8 cellular contexts compared by ENCODE assay signal in genomic region chr16:85554114-85554790, GRCh38. TPM values are rescaled to one million over a fixed set of nuclear protein-coding genes. Genes with fewer than 3 reads are reported as not detected.
DNase-seq lines count a peak whose midpoint lies in the region; ATAC-seq and TF ChIP-seq lines count a peak whose summit lies in the region.

No MANE protein-coding gene starts in this region.

- peaks cover 7% of the 10 kb centered on the region for H3K36me3 Mint-ChIP-seq in activated T-helper 17 cell treated with anti-CD3 and anti-CD28 coated beads, Interleukin-2, amount 50 U/mL, for 72 hours (ENCODE audit: low read depth)
- H3K36me3 Mint-ChIP-seq in neural progenitor cell, result no peaks in the 10 kb centered on the region

- peaks cover 3% of the 10 kb centered on the region for H3K79me2 ChIP-seq in neural progenitor cell (ENCODE audit: low read depth)

- peak overlapping the region; percentile 95 for H3K27ac Mint-ChIP-seq in activated T-helper 17 cell treated with anti-CD3 and anti-CD28 coated beads, Interleukin-2, amount 50 U/mL, for 72 hours
- peak overlapping the region; percentile 90 for H3K27ac Mint-ChIP-seq in neural progenitor cell

- no peaks in the 10 kb centered on the region for H3K27me3 Mint-ChIP-seq in activated T-helper 17 cell treated with anti-CD3 and anti-CD28 coated beads, Interleukin-2, amount 50 U/mL, for 72 hours
- peaks cover 15% of the 10 kb centered on the region for H3K27me3 Mint-ChIP-seq in neural progenitor cell (ENCODE audit: insufficient read depth, low read depth)

- H3K9ac ChIP-seq in neural progenitor cell, result no peak overlapping the region
- H3K9ac ChIP-seq in subcutaneous abdominal adipose tissue (ENCODE audit: low read length in 5 of 5), result peak overlapping the region; percentile 26 to 80 (median 69)

- H4K20me1 ChIP-seq in neural progenitor cell (ENCODE audit: low read depth), result peaks cover 36% of the 10 kb centered on the region

- peak overlapping the region; percentile 61 for H3K4me3 ChIP-seq in neural progenitor cell
- peak overlapping the region; percentile 75 to 88 (median 79) for H3K4me3 ChIP-seq in subcutaneous abdominal adipose tissue (ENCODE audit: low read depth in 1 of 5, low read length in 5 of 5)

- peaks cover 27% of the 10 kb centered on the region for H3K4me1 Mint-ChIP-seq in activated T-helper 17 cell treated with anti-CD3 and anti-CD28 coated beads, Interleukin-2, amount 50 U/mL, for 72 hours
- H3K4me1 Mint-ChIP-seq in neural progenitor cell, result peaks cover 47% of the 10 kb centered on the region

- peak; percentile 89 for DNase-seq in CD1c-positive myeloid dendritic cell (ENCODE audit: extremely low spot score)
- DNase-seq in GM19240 (ENCODE audit: insufficient read length, low spot score), result peak; percentile 98
- peak; percentile 91 for DNase-seq in RKO (ENCODE audit: low spot score)
- peak; percentile 71 for DNase-seq in fibroblast of the conjunctiva (ENCODE audit: low read depth)
- DNase-seq in neural progenitor cell (ENCODE audit: low spot score), result peak; percentile 71

- ATAC-seq in HG03521 (IDR thresholded peaks at IDR 0.05; ENCODE audit: unreplicated experiment), result peak; percentile 28
- ATAC-seq in activated T-helper 17 cell treated with anti-CD3 and anti-CD28 coated beads, Interleukin-2, amount 50 U/mL, for 72 hours (replicated peaks), result peak; percentile 84

- H3K4me3 Mint-ChIP-seq in activated T-helper 17 cell treated with anti-CD3 and anti-CD28 coated beads, Interleukin-2, amount 50 U/mL, for 72 hours, result peak overlapping the region; percentile 94
- H3K4me3 Mint-ChIP-seq in neural progenitor cell, result peak overlapping the region; percentile 93

- H3K36me3 ChIP-seq in neural progenitor cell (no peaks in the 10 kb centered on the region), subcutaneous abdominal adipose tissue (ENCODE audit: control insufficient read depth in 5 of 5, insufficient read depth in 5 of 5, low read length in 5 of 5) (no peaks in the 10 kb centered on the region)

- H3K27me3 ChIP-seq in neural progenitor cell (peaks cover 52% of the 10 kb centered on the region), subcutaneous abdominal adipose tissue (ENCODE audit: control insufficient read depth in 5 of 5, insufficient read depth in 4 of 5, low read length in 5 of 5) (no peaks in the 10 kb centered on the region)

- H3K4me2 ChIP-seq in neural progenitor cell, result peak overlapping the region; percentile 94

- H3F3A ChIP-seq in neural progenitor cell (ENCODE audit: low read depth), result peaks cover 77% of the 10 kb centered on the region

- no peak for TF ChIP-seq CTCF in neural progenitor cell (IDR thresholded peaks at IDR 0.05)

- H2AFZ ChIP-seq in neural progenitor cell (replicated peaks), result no peak overlapping the region

- no peaks in the 10 kb centered on the region for H3K9me3 Mint-ChIP-seq in activated T-helper 17 cell treated with anti-CD3 and anti-CD28 coated beads, Interleukin-2, amount 50 U/mL, for 72 hours
- peaks cover 2% of the 10 kb centered on the region for H3K9me3 Mint-ChIP-seq in neural progenitor cell

- H3K4me1 ChIP-seq in neural progenitor cell (peaks cover 56% of the 10 kb centered on the region), subcutaneous abdominal adipose tissue (ENCODE audit: control insufficient read depth in 5 of 5, insufficient read depth in 5 of 5, low read length in 5 of 5) (peaks cover 16 to 62% (median 54%) of the 10 kb centered on the region in 5 donors)

- no peaks in the 10 kb centered on the region for H3K9me3 ChIP-seq in neural progenitor cell (ENCODE audit: low read depth)
- no peaks in the 10 kb centered on the region for H3K9me3 ChIP-seq in subcutaneous abdominal adipose tissue (ENCODE audit: control insufficient read depth in 5 of 5, low read length in 5 of 5)

- no peak overlapping the region for H3K27ac ChIP-seq in neural progenitor cell
- peak overlapping the region; percentile 98 for H3K27ac ChIP-seq in subcutaneous abdominal adipose tissue (ENCODE audit: low read depth, low read length)

RNA-seq across cellular contexts. Expression of gene GSE1, which starts 58.9 kb away (rescaled TPM):
- total RNA-seq in activated T-helper 17 cell treated with anti-CD3 and anti-CD28 coated beads, Interleukin-2, amount 50 U/mL, for 72 hours, result 10 to 100 TPM; 12.1 to 17.4 TPM
- 7.7 and 20.4 TPM in 2 replicates for total RNA-seq in neural progenitor cell (ENCODE audit: low replicate concordance)
